In the genomic region with DNA sequence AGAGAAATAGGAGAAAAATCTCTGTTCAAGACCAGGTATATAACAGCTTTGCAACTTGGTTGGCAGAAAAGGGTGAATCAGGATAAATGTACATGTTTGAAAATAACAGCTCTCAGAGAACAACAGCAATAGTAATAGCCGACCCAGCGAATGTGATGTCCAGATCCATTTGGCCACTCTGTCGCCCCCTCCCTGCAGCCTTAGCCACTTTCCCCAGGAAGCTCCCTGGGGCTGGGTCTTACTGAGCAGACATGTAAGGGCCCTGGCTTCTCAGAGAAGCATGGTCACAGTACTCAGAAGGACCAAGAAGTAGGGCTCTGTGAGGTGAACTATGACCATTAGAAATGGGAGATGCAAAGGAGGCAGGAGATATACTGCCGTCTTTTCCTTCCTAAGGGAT, we compare ENCODE assay signal across 21 cellular contexts.
A peak's percentile ranks its signal among the peaks of the same experiment; 100 is the strongest.
DNase-seq lines count a peak whose midpoint lies in the region; ATAC-seq and TF ChIP-seq lines count a peak whose summit lies in the region.
"Had no signal": no experiment of that assay in that cellular context is flagged by ENCODE, and none has a peak within 500 bp of the region (broad histone marks: within the 10 kb centered on the region; RNA-seq: fewer than 3 reads in every experiment).

No MANE protein-coding gene starts in this region.

- no peaks in the 10 kb centered on the region for H3K79me2 ChIP-seq in GM23338 (replicated peaks; ENCODE audit: insufficient read depth)
- no peaks in the 10 kb centered on the region for H3K79me2 ChIP-seq in neural progenitor cell (ENCODE audit: low read depth)

- WGBS in esophagus muscularis mucosa, result 94% methylated on average over 4 of the region's 4 CpGs
- WGBS in right lobe of liver (ENCODE audit: insufficient coverage, low coverage, low lambda C conversion rate, missing lambda C conversion rate), result 68% methylated on average over 4 of the region's 4 CpGs

- H2AFZ ChIP-seq in GM23338 (no peak overlapping the region), neural progenitor cell (replicated peaks) (no peak overlapping the region)
- H2AFZ ChIP-seq: PC-9 had no signal

- H3K4me2 ChIP-seq in GM23338, result no peak overlapping the region
- H3K4me2 ChIP-seq in neural progenitor cell, result no peak overlapping the region
- H3K4me2 ChIP-seq: PC-9 had no signal

- H3K4me3 ChIP-seq in GM23338 (no peak overlapping the region), esophagus muscularis mucosa (no peak overlapping the region), neural progenitor cell (no peak overlapping the region), right lobe of liver (no peak overlapping the region)
- H3K4me3 ChIP-seq: HAP-1, PC-9, SJSA1 had no signal

- H3K27ac Mint-ChIP-seq in GM23338 (no peak overlapping the region), WTC11 (no peak overlapping the region), neural progenitor cell (no peak overlapping the region), natural killer cell (no peak overlapping the region)
- no peak overlapping the region for H3K27ac Mint-ChIP-seq in activated naive CD4-positive, alpha-beta T cell treated with anti-CD3 and anti-CD28 coated beads for 36 hours

- TF ChIP-seq POLR2A in esophagus muscularis mucosa (IDR thresholded peaks at IDR 0.05; ENCODE audit: low read depth) (no peak), right lobe of liver (IDR thresholded peaks at IDR 0.05) (no peak)

- DNase-seq in GM23338 (ENCODE audit: low spot score), result peak; percentile 42
- peak; percentile 25 for DNase-seq in WTC11 (ENCODE audit: low spot score)
- peak; percentile 82 for DNase-seq in esophagus muscularis mucosa (ENCODE audit: extremely low spot score)
- no peak for DNase-seq in neural progenitor cell (ENCODE audit: low spot score)
- no peak for DNase-seq in right lobe of liver
- DNase-seq in activated naive CD4-positive, alpha-beta T cell treated with anti-CD3 and anti-CD28 coated beads for 36 hours, result no peak
- no peak for DNase-seq in natural killer cell
- DNase-seq: Calu3; DND-41; NCI-H1092; NCI-H146; NCI-H2029; NCI-H446 treated with DMSO at 0.1 percent for 48 hours; NCI-H526; NCI-H82; NK-92 treated with Interleukin-12 subunit alpha and Interleukin-12 subunit beta, amount 100 ng/mL, for 24 hours; PC-9; Right ventricle myocardium superior had no signal

- no peaks in the 10 kb centered on the region for H3F3A ChIP-seq in GM23338 (replicated peaks; ENCODE audit: low read depth)
- no peaks in the 10 kb centered on the region for H3F3A ChIP-seq in neural progenitor cell (ENCODE audit: low read depth)

- H3K9me3 Mint-ChIP-seq in GM23338 (peaks cover 22% of the 10 kb centered on the region), WTC11 (peaks cover 23% of the 10 kb centered on the region), neural progenitor cell (no peaks in the 10 kb centered on the region), natural killer cell (no peaks in the 10 kb centered on the region)
- H3K9me3 Mint-ChIP-seq in activated naive CD4-positive, alpha-beta T cell treated with anti-CD3 and anti-CD28 coated beads for 36 hours, result no peaks in the 10 kb centered on the region

- peak; percentile 53 to 58 for TF ChIP-seq CTCF in GM23338 (conservative IDR thresholded peaks at IDR 0.05; ENCODE audit: low read depth in 2 of 2)
- no peak for TF ChIP-seq CTCF in WTC11 (IDR thresholded peaks at IDR 0.05)
- TF ChIP-seq CTCF in esophagus muscularis mucosa (IDR thresholded peaks at IDR 0.05), result no peak
- TF ChIP-seq CTCF in neural progenitor cell (IDR thresholded peaks at IDR 0.05), result peak; percentile 6
- TF ChIP-seq CTCF in right lobe of liver (IDR thresholded peaks at IDR 0.05), result no peak
- TF ChIP-seq CTCF in natural killer cell (IDR thresholded peaks at IDR 0.05), result no peak

- H3K9me2 ChIP-seq in GM23338 (ENCODE audit: insufficient read depth), result peaks cover 35% of the 10 kb centered on the region

- intact Hi-C loops in esophagus muscularis mucosa (cut with DNase I), result no loop called here
- intact Hi-C loops in right lobe of liver (cut with DNase I), result no loop called here
- intact Hi-C loops in activated naive CD4-positive, alpha-beta T cell treated with anti-CD3 and anti-CD28 coated beads for 36 hours (cut with micrococcal nuclease), result no loop called here
- intact Hi-C loops in natural killer cell (cut with micrococcal nuclease), result no loop called here

- POLR2A ChIA-PET in WTC11 (lab: Charles Lee), result no interaction called here

- no peak overlapping the region for H3K4me3 Mint-ChIP-seq in GM23338
- H3K4me3 Mint-ChIP-seq in WTC11, result no peak overlapping the region
- H3K4me3 Mint-ChIP-seq in neural progenitor cell, result no peak overlapping the region
- no peak overlapping the region for H3K4me3 Mint-ChIP-seq in activated naive CD4-positive, alpha-beta T cell treated with anti-CD3 and anti-CD28 coated beads for 36 hours
- H3K4me3 Mint-ChIP-seq in natural killer cell, result no peak overlapping the region

- no peak for TF ChIP-seq EP300 in esophagus muscularis mucosa (IDR thresholded peaks at IDR 0.05)

- no peak overlapping the region for H3K27ac ChIP-seq in GM23338 (ENCODE audit: low read depth)
- no peak overlapping the region for H3K27ac ChIP-seq in esophagus muscularis mucosa (replicated peaks in 1 of 4)
- H3K27ac ChIP-seq in neural progenitor cell, result no peak overlapping the region
- no peak overlapping the region for H3K27ac ChIP-seq in right lobe of liver
- H3K27ac ChIP-seq: PC-9, SJSA1 had no signal

- CTCF ChIA-PET in WTC11 (lab: Charles Lee), result interaction anchor here (0.6 to 2.4 kb wide), 15 partner anchors 9 to 444 kb away, joined by 3 to 10 read pairs (median 3); a partner anchor contains a TSS
- CTCF ChIA-PET in activated naive CD4-positive, alpha-beta T cell treated with anti-CD3 and anti-CD28 coated beads for 36 hours (lab: Charles Lee), result interaction anchor here (1.0 kb wide), 1 partner anchor 10 kb away, joined by 3 read pairs; no protein-coding TSS in a partner anchor

- H3K27me3 ChIP-seq in GM23338 (ENCODE audit: insufficient read depth) (no peaks in the 10 kb centered on the region), esophagus muscularis mucosa (peaks cover 0 to 12% (median 0%) of the 10 kb centered on the region in 4 donors), neural progenitor cell (no peaks in the 10 kb centered on the region), right lobe of liver (no peaks in the 10 kb centered on the region)
- H3K27me3 ChIP-seq: SJSA1 had no signal

- H3K36me3 ChIP-seq in GM23338 (ENCODE audit: insufficient read depth) (no peaks in the 10 kb centered on the region), esophagus muscularis mucosa (no peaks in the 10 kb centered on the region), neural progenitor cell (no peaks in the 10 kb centered on the region), right lobe of liver (no peaks in the 10 kb centered on the region)
- H3K36me3 ChIP-seq: HAP-1, SJSA1 had no signal

- no peak overlapping the region for H3K9ac ChIP-seq in neural progenitor cell

- H3K27me3 Mint-ChIP-seq in GM23338 (ENCODE audit: insufficient read depth, low read depth, poor library complexity), result peaks cover 4% of the 10 kb centered on the region
- 0 out of 2 replicates have a peak, but pooled peaks cover 3% of the 10 kb centered on the region for H3K27me3 Mint-ChIP-seq in WTC11 (ENCODE audit: low read depth)
- peaks cover 5% of the 10 kb centered on the region for H3K27me3 Mint-ChIP-seq in neural progenitor cell (ENCODE audit: insufficient read depth, low read depth)
- H3K27me3 Mint-ChIP-seq in activated naive CD4-positive, alpha-beta T cell treated with anti-CD3 and anti-CD28 coated beads for 36 hours (ENCODE audit: low read depth), result peaks cover 6% of the 10 kb centered on the region
- peaks cover 0 to 6% of the 10 kb centered on the region in 2 donors for H3K27me3 Mint-ChIP-seq in natural killer cell (ENCODE audit: low read depth in 2 of 2)

- H3K4me1 Mint-ChIP-seq in GM23338 (no peaks in the 10 kb centered on the region; the same call in 2 of the 3 replicates), WTC11 (peaks cover 10% of the 10 kb centered on the region), neural progenitor cell (no peaks in the 10 kb centered on the region), natural killer cell (no peaks in the 10 kb centered on the region)
- H3K4me1 Mint-ChIP-seq in activated naive CD4-positive, alpha-beta T cell treated with anti-CD3 and anti-CD28 coated beads for 36 hours (ENCODE audit: low read depth), result no peaks in the 10 kb centered on the region

- H4K20me1 ChIP-seq in GM23338 (replicated peaks; ENCODE audit: insufficient read depth) (no peaks in the 10 kb centered on the region), neural progenitor cell (ENCODE audit: low read depth) (no peaks in the 10 kb centered on the region)

- ATAC-seq in GM23338 (no peak), WTC11 (peak; percentile 65), right lobe of liver (no peak), HG03196 (IDR thresholded peaks at IDR 0.05; ENCODE audit: unreplicated experiment) (no peak), natural killer cell (no peak)

- no peaks in the 10 kb centered on the region for H3K9me3 ChIP-seq in esophagus muscularis mucosa
- no peaks in the 10 kb centered on the region for H3K9me3 ChIP-seq in neural progenitor cell (ENCODE audit: low read depth)
- H3K9me3 ChIP-seq in right lobe of liver, result no peaks in the 10 kb centered on the region
- H3K9me3 ChIP-seq: HAP-1, SJSA1 had no signal

- H3K36me3 Mint-ChIP-seq in GM23338 (ENCODE audit: low read depth) (peaks cover 15% of the 10 kb centered on the region), WTC11 (peaks cover 6% of the 10 kb centered on the region), neural progenitor cell (no peaks in the 10 kb centered on the region), natural killer cell (no peaks in the 10 kb centered on the region)
- no peaks in the 10 kb centered on the region for H3K36me3 Mint-ChIP-seq in activated naive CD4-positive, alpha-beta T cell treated with anti-CD3 and anti-CD28 coated beads for 36 hours (ENCODE audit: low read depth)

- H3K4me1 ChIP-seq in GM23338 (ENCODE audit: insufficient read depth) (no peaks in the 10 kb centered on the region), esophagus muscularis mucosa (no peaks in the 10 kb centered on the region), neural progenitor cell (no peaks in the 10 kb centered on the region), right lobe of liver (no peaks in the 10 kb centered on the region)
- H3K4me1 ChIP-seq: HAP-1, SJSA1 had no signal

TF ChIP-seq in GM23338, 12 proteins besides CTCF, POLR2A, EP300 and RAD21 (continues in another document):
- TF ChIP-seq ZNF114 (CRISPR knock-in tag; IDR thresholded peaks at IDR 0.05), result no peak

TF ChIP-seq in WTC11, 78 proteins besides CTCF, POLR2A, EP300 and RAD21 (continues in another document):
- TF ChIP-seq TP53 (CRISPR knock-in tag; IDR thresholded peaks at IDR 0.05), result no peak

Comparison
In these comparisons a context has a peak if more than half of its experiments do, and no peak if none do; other contexts are left out.
1. DNase-seq: peak in GM23338 (single experiment), WTC11 (single experiment) and esophagus muscularis mucosa (single experiment); none in neural progenitor cell (single experiment), right lobe of liver (0 of 3), activated naive CD4-positive, alpha-beta T cell treated with anti-CD3 and anti-CD28 coated beads for 36 hours (single experiment) and natural killer cell (single experiment).
2. CTCF ChIP-seq: peak in GM23338 (2 of 2) and neural progenitor cell (single experiment); none in WTC11 (single experiment), esophagus muscularis mucosa (0 of 3), right lobe of liver (0 of 4) and natural killer cell (single experiment).